Comparison of ENCODE assay signal across 32 cellular contexts in genomic region chr20:33183292-33183691, GRCh38. TPM values are rescaled to one million over a fixed set of nuclear protein-coding genes. Genes with fewer than 3 reads are reported as not detected.
"Had no signal": no experiment of that assay in that cellular context is flagged by ENCODE, and none has a peak within 500 bp of the region (broad histone marks: within the 10 kb centered on the region; RNA-seq: fewer than 3 reads in every experiment).

No MANE protein-coding gene starts in this region.

- H3K4me1 ChIP-seq: colonic mucosa, left lung, suprapubic skin, tibial nerve had no signal

- H3K4me3 ChIP-seq: colonic mucosa, dorsolateral prefrontal cortex, left lung, lung, stomach, suprapubic skin, tibial nerve had no signal

- DNase-seq: activated CD4-positive, alpha-beta T cell treated with anti-CD3 and anti-CD28 coated beads for 4 hours; activated CD4-positive, alpha-beta T cell treated with anti-CD3 and anti-CD28 coated beads, Interleukin-2, amount 50 U/mL, for 48 hours; activated CD4-positive, CD25-positive, alpha-beta regulatory T cell; activated CD8-positive, alpha-beta memory T cell treated with anti-CD3 and anti-CD28 coated beads, Interleukin-2, amount 50 U/mL, for 48 hours; activated effector memory CD4-positive, alpha-beta T cell treated with anti-CD3 and anti-CD28 coated beads, Interleukin-2, amount 50 U/mL, for 16 hours; activated naive CD4-positive, alpha-beta T cell treated with anti-CD3 and anti-CD28 coated beads, Interleukin-2, amount 10 ng/mL, durations not matched to agents 7 days and 5 days; activated T-cell treated with anti-CD3 and anti-CD28 coated beads, Interleukin-2, amount 50 U/mL, for 4 hours; amygdala; colonic mucosa; dorsolateral prefrontal cortex; effector memory CD8-positive, alpha-beta T cell; foreskin melanocyte; immature natural killer cell; left lung; naive thymus-derived CD4-positive, alpha-beta T cell; occipital lobe; posterior cingulate gyrus; small intestine; stimulated activated CD4-positive, alpha-beta T cell treated with anti-CD3 and anti-CD28 coated beads, Interleukin-15, amount 100 ng/mL, for 24 hours; stomach had no signal

- H3K27me3 Mint-ChIP-seq: activated naive CD4-positive, alpha-beta T cell treated with anti-CD3 and anti-CD28 coated beads, Interleukin-2, amount 10 ng/mL, durations not matched to agents 7 days and 5 days; naive thymus-derived CD4-positive, alpha-beta T cell; stimulated activated memory B cell treated with anti-CD40 and anti-IgM and Interleukin-4, amounts not matched to agents 10 μg/mL and 1 μg/mL and 100 μg/mL, for 72 hours had no signal

- H3K36me3 ChIP-seq: colonic mucosa, left lung, stomach, suprapubic skin, tibial nerve had no signal

- H3K27ac ChIP-seq: colonic mucosa, dorsolateral prefrontal cortex, left lung, stomach, suprapubic skin, tibial nerve had no signal

- H3K4me3 Mint-ChIP-seq: activated naive CD4-positive, alpha-beta T cell treated with anti-CD3 and anti-CD28 coated beads, Interleukin-2, amount 10 ng/mL, durations not matched to agents 7 days and 5 days; activated T-cell treated with anti-CD3 and anti-CD28 coated beads, Interleukin-2, amount 50 U/mL, for 4 hours; effector memory CD8-positive, alpha-beta T cell; immature natural killer cell; naive thymus-derived CD4-positive, alpha-beta T cell; neural crest cell; stimulated activated memory B cell treated with anti-CD40 and anti-IgM and Interleukin-4, amounts not matched to agents 10 μg/mL and 1 μg/mL and 100 μg/mL, for 72 hours had no signal

- H3K27ac Mint-ChIP-seq: activated naive CD4-positive, alpha-beta T cell treated with anti-CD3 and anti-CD28 coated beads, Interleukin-2, amount 10 ng/mL, durations not matched to agents 7 days and 5 days; effector memory CD8-positive, alpha-beta T cell; immature natural killer cell; naive thymus-derived CD4-positive, alpha-beta T cell; stimulated activated memory B cell treated with anti-CD40 and anti-IgM and Interleukin-4, amounts not matched to agents 10 μg/mL and 1 μg/mL and 100 μg/mL, for 72 hours had no signal

- H3K36me3 Mint-ChIP-seq: activated naive CD4-positive, alpha-beta T cell treated with anti-CD3 and anti-CD28 coated beads, Interleukin-2, amount 10 ng/mL, durations not matched to agents 7 days and 5 days; immature natural killer cell; stimulated activated memory B cell treated with anti-CD40 and anti-IgM and Interleukin-4, amounts not matched to agents 10 μg/mL and 1 μg/mL and 100 μg/mL, for 72 hours had no signal

- FAIRE-seq: bronchial epithelial cell, endothelial cell of umbilical vein, small intestine had no signal

- H3K9me3 ChIP-seq: colonic mucosa, suprapubic skin had no signal

- H3K9me3 Mint-ChIP-seq: activated T-cell treated with anti-CD3 and anti-CD28 coated beads, Interleukin-2, amount 50 U/mL, for 4 hours had no signal

- H3K27me3 ChIP-seq: colonic mucosa, dorsolateral prefrontal cortex, left lung, suprapubic skin, tibial nerve had no signal

- H3K4me1 Mint-ChIP-seq: activated naive CD4-positive, alpha-beta T cell treated with anti-CD3 and anti-CD28 coated beads, Interleukin-2, amount 10 ng/mL, durations not matched to agents 7 days and 5 days; immature natural killer cell; naive thymus-derived CD4-positive, alpha-beta T cell; neural crest cell; stimulated activated memory B cell treated with anti-CD40 and anti-IgM and Interleukin-4, amounts not matched to agents 10 μg/mL and 1 μg/mL and 100 μg/mL, for 72 hours had no signal

- ATAC-seq: activated T-cell treated with anti-CD3 and anti-CD28 coated beads, Interleukin-2, amount 50 U/mL, for 4 hours; effector memory CD8-positive, alpha-beta T cell; esophagus mucosa; left lung; naive thymus-derived CD4-positive, alpha-beta T cell; sciatic nerve; stimulated activated memory B cell treated with anti-CD40 and anti-IgM and Interleukin-4, amounts not matched to agents 10 μg/mL and 1 μg/mL and 100 μg/mL, for 72 hours had no signal

RNA-seq across cellular contexts. Expression of gene BPIFA2, which starts 15.3 kb away (rescaled TPM):
- total RNA-seq: activated CD8-positive, alpha-beta memory T cell treated with anti-CD3 and anti-CD28 coated beads for 36 hours; activated T-cell treated with anti-CD3 and anti-CD28 coated beads, Interleukin-2, amount 50 U/mL, for 4 hours; bronchial epithelial cell; colonic mucosa; endothelial cell of umbilical vein; esophagus mucosa; kidney epithelial cell; left lung; naive thymus-derived CD4-positive, alpha-beta T cell; neural crest cell; occipital lobe; sciatic nerve; stomach; suprapubic skin; urinary bladder had no signal
- polyA plus RNA-seq: endothelial cell of umbilical vein; immature natural killer cell; naive thymus-derived CD4-positive, alpha-beta T cell; small intestine; stomach; urinary bladder had no signal

RNA-seq across cellular contexts. Expression of gene BPIFA3, which starts 33.9 kb away (rescaled TPM):
- total RNA-seq: activated CD8-positive, alpha-beta memory T cell treated with anti-CD3 and anti-CD28 coated beads for 36 hours; activated T-cell treated with anti-CD3 and anti-CD28 coated beads, Interleukin-2, amount 50 U/mL, for 4 hours; bronchial epithelial cell; colonic mucosa; dorsolateral prefrontal cortex; endothelial cell of umbilical vein; esophagus mucosa; kidney epithelial cell; left lung; lung; naive thymus-derived CD4-positive, alpha-beta T cell; neural crest cell; occipital lobe; sciatic nerve; stomach; suprapubic skin; tibial nerve; urinary bladder had no signal
- polyA plus RNA-seq: endothelial cell of umbilical vein; immature natural killer cell; lung; naive thymus-derived CD4-positive, alpha-beta T cell; small intestine; stomach; urinary bladder had no signal

RNA-seq across cellular contexts. Expression of gene BPIFA1, which starts 52.5 kb away (rescaled TPM):
- total RNA-seq: activated CD8-positive, alpha-beta memory T cell treated with anti-CD3 and anti-CD28 coated beads for 36 hours; activated T-cell treated with anti-CD3 and anti-CD28 coated beads, Interleukin-2, amount 50 U/mL, for 4 hours; bronchial epithelial cell; colonic mucosa; dorsolateral prefrontal cortex; endothelial cell of umbilical vein; esophagus mucosa; kidney epithelial cell; naive thymus-derived CD4-positive, alpha-beta T cell; neural crest cell; occipital lobe; sciatic nerve; suprapubic skin; tibial nerve; urinary bladder had no signal
- polyA plus RNA-seq: endothelial cell of umbilical vein; immature natural killer cell; naive thymus-derived CD4-positive, alpha-beta T cell; stomach; urinary bladder had no signal
